ENCODE assay signal across 8 cellular contexts in genomic region chr2:48248251-48248933, GRCh38.
A peak's percentile ranks its signal among the peaks of the same experiment; 100 is the strongest.
DNase-seq lines count a peak whose midpoint lies in the region; ATAC-seq and TF ChIP-seq lines count a peak whose summit lies in the region.

No MANE protein-coding gene starts in this region.

- no peak overlapping the region for H4K8ac ChIP-seq in mesenchymal stem cell (ENCODE audit: low read length)

- H3K4me2 ChIP-seq in GM23248 (ENCODE audit: unreplicated experiment) (peak overlapping the region; percentile 70), mesenchymal stem cell (ENCODE audit: low read length, poor library complexity, severe bottlenecking) (no peak overlapping the region)

- no peak overlapping the region for H3K14ac ChIP-seq in mesenchymal stem cell (ENCODE audit: low read length in 2 of 2)

- no peaks in the 10 kb centered on the region for H3K36me3 Mint-ChIP-seq in brain

- H3F3A ChIP-seq in GM23248 (ENCODE audit: insufficient read depth), result peaks cover 17% of the 10 kb centered on the region

- H2AK5ac ChIP-seq in mesenchymal stem cell (ENCODE audit: low read length, severe bottlenecking), result no peak overlapping the region

- no peaks in the 10 kb centered on the region for H3K79me2 ChIP-seq in GM23248 (ENCODE audit: insufficient read depth)

- H3K4me1 Mint-ChIP-seq in brain, result peaks cover 21% of the 10 kb centered on the region

- no peak overlapping the region for H3K18ac ChIP-seq in mesenchymal stem cell (ENCODE audit: low read depth in 1 of 2, low read length in 2 of 2)

- H3K9ac ChIP-seq in GM23248 (peak overlapping the region; percentile 62), mesenchymal stem cell (ENCODE audit: low read length) (no peak overlapping the region)

- H4K20me1 ChIP-seq in GM23248 (ENCODE audit: insufficient read depth), result no peaks in the 10 kb centered on the region

- TF ChIP-seq CTCF in brain (conservative IDR thresholded peaks at IDR 0.05) (no peak), esophagus squamous epithelium (IDR thresholded peaks at IDR 0.05) (no peak)

- H3K9me3 Mint-ChIP-seq in brain, result peaks cover 0 to 3% (median 2%) of the 10 kb centered on the region in 5 experiments

- peak overlapping the region; percentile 54 for H3K4me3 ChIP-seq in GM23248
- peak overlapping the region in 1 of 2 experiments; percentile 49 for H3K4me3 ChIP-seq in mesenchymal stem cell (ENCODE audit: insufficient read depth in 1 of 2, low read depth in 1 of 2, low read length in 2 of 2)
- H3K4me3 ChIP-seq in esophagus squamous epithelium, result no peak overlapping the region

- peak overlapping the region in 1 of 2 experiments; percentile 37 for H2BK12ac ChIP-seq in mesenchymal stem cell (ENCODE audit: low read length in 2 of 2)

- H3K79me1 ChIP-seq in mesenchymal stem cell (replicated peaks; ENCODE audit: low read length, poor library complexity, severe bottlenecking), result no peaks in the 10 kb centered on the region

- H3K4me1 ChIP-seq in GM23248 (ENCODE audit: insufficient read depth) (peaks cover 34% of the 10 kb centered on the region), mesenchymal stem cell (ENCODE audit: control insufficient read depth, insufficient read depth, low read depth, low read length) (no peaks in the 10 kb centered on the region), esophagus squamous epithelium (peaks cover 10 to 25% (median 10%) of the 10 kb centered on the region in 3 donors)

- H2BK5ac ChIP-seq in mesenchymal stem cell (ENCODE audit: low read depth, low read length, poor library complexity, severe bottlenecking), result no peak overlapping the region

- H3K4ac ChIP-seq in mesenchymal stem cell (ENCODE audit: low read depth in 1 of 2, low read length in 2 of 2), result no peak overlapping the region

- intact Hi-C loops in esophagus squamous epithelium (cut with DNase I) (no loop called here), head of caudate nucleus (cut with DNase I) (no loop called here)

- H3K27ac ChIP-seq in GM23248 (peak overlapping the region; percentile 92), mesenchymal stem cell (ENCODE audit: low read length, poor library complexity, severe bottlenecking) (peak overlapping the region; percentile 43), esophagus squamous epithelium (peak overlapping the region in 1 of 4 donors; percentile 29)

- H2AFZ ChIP-seq in GM23248 (peak overlapping the region; percentile 38), mesenchymal stem cell (ENCODE audit: low read depth, low read length) (no peak overlapping the region)

- DNase-seq in GM23248 (peak; percentile 95), HuH-7 (ENCODE audit: low spot score) (peak; percentile 10), mesenchymal stem cell (peak; percentile 94), esophagus squamous epithelium (lab: John Stamatoyannopoulos, UW) (no peak), NCI-H128 (lab: John Stamatoyannopoulos, UW; ENCODE audit: unreplicated experiment) (no peak), head of caudate nucleus (no peak)

- H3K27me3 Mint-ChIP-seq in brain, result no peaks in the 10 kb centered on the region

- no peak overlapping the region for H3K23ac ChIP-seq in mesenchymal stem cell (ENCODE audit: low read length in 2 of 2)

- H3K9me3 ChIP-seq in GM23248 (ENCODE audit: low read depth) (no peaks in the 10 kb centered on the region), mesenchymal stem cell (ENCODE audit: control insufficient read depth, low read length) (no peaks in the 10 kb centered on the region), esophagus squamous epithelium (no peaks in the 10 kb centered on the region)

- no peak overlapping the region for H2BK120ac ChIP-seq in mesenchymal stem cell (ENCODE audit: low read depth, low read length)

- no peaks in the 10 kb centered on the region for H3K27me3 ChIP-seq in GM23248 (replicated peaks; ENCODE audit: insufficient read depth)
- no peaks in the 10 kb centered on the region for H3K27me3 ChIP-seq in mesenchymal stem cell (ENCODE audit: control insufficient read depth in 1 of 2, insufficient read depth in 1 of 2, low read length in 2 of 2)
- no peaks in the 10 kb centered on the region for H3K27me3 ChIP-seq in esophagus squamous epithelium

- H3K4me3 Mint-ChIP-seq in brain, result peak overlapping the region in 1 of 5 experiments; percentile 73

- H3K27ac Mint-ChIP-seq in brain, result peak overlapping the region in 4 of 5 experiments; percentile 31 to 89 (median 70)

- TF ChIP-seq POLR2A in esophagus squamous epithelium (IDR thresholded peaks at IDR 0.05), result no peak

- H2BK15ac ChIP-seq in mesenchymal stem cell (ENCODE audit: low read depth, poor library complexity, severe bottlenecking), result no peak overlapping the region

- WGBS in GM23248 (ENCODE audit: low coverage in 1 of 2, low lambda C conversion rate in 2 of 2, missing lambda C conversion rate in 2 of 2), 2 experiments, result 45 to 57% methylated on average over 3 of the region's 3 CpGs
- 66% methylated on average over 3 of the region's 3 CpGs for whole genome bisulfite sequencing in mesenchymal stem cell
- 87 to 93% methylated on average over 3 of the region's 3 CpGs for WGBS in esophagus squamous epithelium, 2 donors

- H3K36me3 ChIP-seq in GM23248 (ENCODE audit: low read depth), result no peaks in the 10 kb centered on the region
- no peaks in the 10 kb centered on the region for H3K36me3 ChIP-seq in mesenchymal stem cell (ENCODE audit: control insufficient read depth in 1 of 2, insufficient read depth in 2 of 2, low read depth in 1 of 2, low read length in 2 of 2)
- no peaks in the 10 kb centered on the region for H3K36me3 ChIP-seq in esophagus squamous epithelium

- in situ Hi-C loops in GM23248 (cut with MboI), result no loop called here

- H3K9me2 ChIP-seq in GM23248 (ENCODE audit: insufficient read depth), result no peaks in the 10 kb centered on the region

- no peak overlapping the region for H4K91ac ChIP-seq in mesenchymal stem cell (ENCODE audit: low read length)

- peak; percentile 83 for ATAC-seq in GM18498 (IDR thresholded peaks at IDR 0.05; ENCODE audit: unreplicated experiment)

Comparison
In these comparisons a context has a peak if more than half of its experiments do, and no peak if none do; other contexts are left out.
1. DNase-seq: peak in GM23248 (single experiment), HuH-7 (single experiment) and mesenchymal stem cell (single experiment); none in esophagus squamous epithelium (single experiment), NCI-H128 (single experiment) and head of caudate nucleus (0 of 42).